In the genomic region with DNA sequence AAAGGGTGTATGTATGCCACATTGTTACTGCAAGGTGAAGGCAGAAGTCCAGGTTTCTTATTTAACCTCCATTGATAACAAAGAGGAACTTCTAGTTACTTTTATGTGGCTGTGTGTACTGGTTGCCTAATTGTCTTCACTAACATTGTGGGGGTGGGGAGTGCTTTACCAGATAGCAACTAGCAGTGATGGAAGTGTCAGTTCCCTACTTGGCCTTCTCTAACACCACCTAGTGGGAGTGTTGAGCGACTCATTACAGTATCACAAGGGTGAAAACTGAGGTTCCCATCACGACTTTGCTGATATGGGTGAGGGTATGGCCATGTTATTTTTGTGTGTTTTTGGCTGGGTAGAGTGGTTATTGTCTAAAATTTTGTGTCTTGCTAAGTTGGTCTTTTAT, we compare ENCODE assay signal across 8 cellular contexts.
DNase-seq lines count a peak whose midpoint lies in the region; ATAC-seq and TF ChIP-seq lines count a peak whose summit lies in the region.

No MANE protein-coding gene starts in this region.

- BruUV-seq in Panc1 (replicated peaks; lab: Mats Ljungman, UMichigan): no TSS peak

- peak; percentile 79 for ATAC-seq in HG03175 (IDR thresholded peaks at IDR 0.05; ENCODE audit: unreplicated experiment)
- no peak for ATAC-seq in Panc1

- DNase-seq in AG10803 (ENCODE audit: low read depth): no peak
- DNase-seq in GM19240 (ENCODE audit: insufficient read length, low spot score): peak; percentile 0
- DNase-seq in Panc1 (ENCODE audit: low read depth, low spot score): peak; percentile 13
- peak; percentile 80 for DNase-seq in iPS-NIHi7 (ENCODE audit: extremely low spot score)
- DNase-seq in activated gamma-delta T cell (lab: John Stamatoyannopoulos, UW): no peak
- no peak for DNase-seq in NCI-H1694 treated with DMSO at 0.1 percent for 48 hours (lab: John Stamatoyannopoulos, UW)
- DNase-seq in activated CD4-positive, alpha-beta T cell treated with anti-CD3 and anti-CD28 coated beads for 1 hour: no peak

- TF ChIP-seq CTCF in AG10803 (conservative IDR thresholded peaks at IDR 0.05; ENCODE audit: low read length): peak; percentile 19; the same call in 1 of the 2 replicates
- TF ChIP-seq CTCF in Panc1 (IDR thresholded peaks at IDR 0.05): peak; percentile 54

- no peaks in the 10 kb centered on the region for H3K4me1 ChIP-seq in Panc1 (ENCODE audit: control insufficient read depth, insufficient read depth, low read length)

- no peaks in the 10 kb centered on the region for H3K36me3 ChIP-seq in Panc1 (ENCODE audit: control insufficient read depth, insufficient read depth, low read length)

- intact Hi-C loops in Panc1 (cut with micrococcal nuclease; ENCODE audit: unreplicated experiment): no loop called here

- no peak overlapping the region for H3K4me3 ChIP-seq in AG10803 (ENCODE audit: low read length)
- H3K4me3 ChIP-seq in Panc1 (ENCODE audit: low read depth in 2 of 2, low read length in 2 of 2): no peak overlapping the region

- H3K9me3 ChIP-seq in Panc1 (ENCODE audit: control insufficient read depth, insufficient read depth, low read depth, low read length): no peaks in the 10 kb centered on the region

- CTCF ChIA-PET in Panc1 (lab: Charles Lee): interaction anchor here (0.7 kb wide), 1 partner anchor 143 kb away, joined by 4 read pairs; no protein-coding TSS in a partner anchor

- in situ Hi-C loops in Panc1 (cut with HindIII; ENCODE audit: low pct_unique_long_range_greater_than_20kb, low sequenced_read_pairs): no loop called here

- H3K27me3 ChIP-seq in Panc1 (ENCODE audit: control insufficient read depth, insufficient read depth, low read length): no peaks in the 10 kb centered on the region

- no peak overlapping the region for H3K27ac ChIP-seq in Panc1 (ENCODE audit: low read length)

- POLR2A ChIA-PET in Panc1 (lab: Charles Lee): no interaction called here

Comparison
In these comparisons a context has a peak if more than half of its experiments do, and no peak if none do; other contexts are left out.
1. DNase-seq: peak in GM19240 (single experiment), Panc1 (single experiment) and iPS-NIHi7 (single experiment); none in AG10803 (single experiment), activated gamma-delta T cell (single experiment), NCI-H1694 treated with DMSO at 0.1 percent for 48 hours (single experiment) and activated CD4-positive, alpha-beta T cell treated with anti-CD3 and anti-CD28 coated beads for 1 hour (single experiment).